Comparison of ENCODE assay signal across 19 cellular contexts in genomic region chrX:1506916-1507315, GRCh38. TPM values are rescaled to one million over a fixed set of nuclear protein-coding genes. Genes with fewer than 3 reads are reported as not detected.
DNase-seq lines count a peak whose midpoint lies in the region; ATAC-seq, FAIRE-seq and TF ChIP-seq lines count a peak whose summit lies in the region.
"Had no signal": no experiment of that assay in that cellular context is flagged by ENCODE, and none has a peak within 500 bp of the region (broad histone marks: within the 10 kb centered on the region; RNA-seq: fewer than 3 reads in every experiment).

No MANE protein-coding gene starts in this region.

- TF ChIP-seq POLR2A in GM12878 (IDR thresholded peaks at IDR 0.05; ENCODE audit: low read depth, low read length) (no peak), upper lobe of left lung (IDR thresholded peaks at IDR 0.05) (no peak)

- H3K79me2 ChIP-seq in DOHH2 (ENCODE audit: control insufficient read depth, low read length) (peaks cover 74% of the 10 kb centered on the region), GM12878 (ENCODE audit: control insufficient read depth, insufficient read depth, low read length) (peaks cover 30% of the 10 kb centered on the region)

- POLR2A ChIA-PET in GM12878 (lab: Charles Lee), result no interaction called here

- no peak for TF ChIP-seq RAD21 in GM12878 (IDR thresholded peaks at IDR 0.05; ENCODE audit: insufficient read depth, low read depth, low read length)

- WGBS in GM12878 (ENCODE audit: insufficient coverage, insufficient replicate concordance, low lambda C conversion rate, missing lambda C conversion rate), result 98% methylated on average over 9 of the region's 15 CpGs
- 83 to 88% methylated on average over 14 to 15 of the region's 15 CpGs for WGBS in upper lobe of left lung, 2 donors

- H3K4me2 ChIP-seq in DOHH2 (ENCODE audit: low read length) (peak overlapping the region; percentile 44), GM12878 (ENCODE audit: control insufficient read depth, insufficient read depth) (peak overlapping the region; percentile 75)

- no peak for TF ChIP-seq EP300 in GM12878 (IDR thresholded peaks at IDR 0.05; ENCODE audit: borderline replicate concordance in 1 of 2, control insufficient read depth in 1 of 2, low read depth in 2 of 2, low read length in 2 of 2)
- no peak for TF ChIP-seq EP300 in upper lobe of left lung (IDR thresholded peaks at IDR 0.05)

- SMC1A ChIA-PET in GM12878 (lab: Charles Lee; ENCODE audit: uncharacterized antibody, unreplicated experiment), result no interaction called here

- H3K4me1 ChIP-seq in DOHH2 (ENCODE audit: control insufficient read depth, low read length), result peaks cover 89% of the 10 kb centered on the region
- H3K4me1 ChIP-seq in GM12878 (ENCODE audit: control insufficient read depth, insufficient read depth, low read length), result peaks cover 57% of the 10 kb centered on the region
- H3K4me1 ChIP-seq in upper lobe of right lung, result peaks cover 5% of the 10 kb centered on the region
- H3K4me1 ChIP-seq in upper lobe of left lung, result peaks cover 0 to 19% (median 5%) of the 10 kb centered on the region in 4 donors
- H3K4me1 ChIP-seq: Caco-2 had no signal

- no peaks in the 10 kb centered on the region for H3K9me2 ChIP-seq in DOHH2 (replicated peaks; ENCODE audit: control insufficient read depth, low read length)

- H3K9ac ChIP-seq in GM12878 (ENCODE audit: control insufficient read depth, insufficient read depth, low read length), result no peak overlapping the region

- peak; percentile 7 for DNase-seq in cardiac septum (ENCODE audit: low spot score)
- DNase-seq in Right ventricle myocardium superior, result no peak
- DNase-seq in GM12878 (ENCODE audit: low read depth, low spot score), result no peak
- DNase-seq in upper lobe of right lung, result peak; percentile 25
- DNase-seq in upper lobe of left lung, result no peak
- DNase-seq: Caco-2, DMS53, H9, Kasumi-1, NCI-H1930, NCI-H2171 treated with DMSO at 0.1 percent for 48 hours, NCI-H774, SHP77 treated with DMSO at 0.1 percent for 48 hours had no signal

- in situ Hi-C loops in GM12878 (cut with MboI), result no loop called here

- H3K27ac ChIP-seq in DOHH2 (ENCODE audit: low read depth, low read length) (peak overlapping the region; percentile 99), GM12878 (ENCODE audit: control insufficient read depth, insufficient read depth) (peak overlapping the region; percentile 89), upper lobe of right lung (no peak overlapping the region), upper lobe of left lung (no peak overlapping the region)

- CTCF ChIA-PET in GM12878 (lab: Yijun Ruan, JAX), result no interaction called here

- H2AFZ ChIP-seq in GM12878 (ENCODE audit: control insufficient read depth, low read depth, low read length), result no peak overlapping the region

- H3K4me3 ChIP-seq in DOHH2 (ENCODE audit: low read length), result peak overlapping the region; percentile 16; the same call in 1 of the 2 replicates
- H3K4me3 ChIP-seq in GM12878, result no peak overlapping the region
- no peak overlapping the region for H3K4me3 ChIP-seq in upper lobe of right lung
- no peak overlapping the region for H3K4me3 ChIP-seq in upper lobe of left lung
- H3K4me3 ChIP-seq: Peyer's patch had no signal

- 0 out of 2 replicates have a peak, but pooled peaks cover 4% of the 10 kb centered on the region for H4K20me1 ChIP-seq in DOHH2 (ENCODE audit: control insufficient read depth, insufficient read depth, low read depth, low read length)
- no peaks in the 10 kb centered on the region for H4K20me1 ChIP-seq in GM12878 (ENCODE audit: control insufficient read depth, insufficient read depth)

- no peaks in the 10 kb centered on the region for H3K9me3 ChIP-seq in DOHH2 (ENCODE audit: control insufficient read depth, insufficient read depth, low read length)
- peaks cover 2% of the 10 kb centered on the region; the same call in 2 of the 3 replicates for H3K9me3 ChIP-seq in GM12878 (replicated peaks; ENCODE audit: control insufficient read depth, insufficient read depth, low read length)
- H3K9me3 ChIP-seq in upper lobe of right lung, result no peaks in the 10 kb centered on the region
- no peaks in the 10 kb centered on the region for H3K9me3 ChIP-seq in upper lobe of left lung
- H3K9me3 ChIP-seq: Caco-2, Peyer's patch had no signal

- H3K36me3 ChIP-seq in DOHH2 (ENCODE audit: control insufficient read depth, low read length) (peaks cover 76% of the 10 kb centered on the region), GM12878 (ENCODE audit: control insufficient read depth in 2 of 2, insufficient read depth in 2 of 2, low read length in 1 of 2) (peaks cover 5 to 15% of the 10 kb centered on the region in 2 experiments; a peak in 3 of 4 replicates), upper lobe of right lung (no peaks in the 10 kb centered on the region), upper lobe of left lung (no peaks in the 10 kb centered on the region)
- H3K36me3 ChIP-seq: Peyer's patch had no signal

- intact Hi-C loops in cardiac septum (cut with DNase I) (no loop called here), Right ventricle myocardium superior (cut with DNase I) (no loop called here), GM12878 (cut with micrococcal nuclease; ENCODE audit: unreplicated experiment) (no loop called here), upper lobe of right lung (cut with DNase I) (no loop called here)

- peaks cover 49% of the 10 kb centered on the region for H3F3A ChIP-seq in DOHH2 (ENCODE audit: control insufficient read depth, insufficient read depth)

- RAD21 ChIA-PET in GM12878 (lab: Charles Lee; ENCODE audit: unreplicated experiment), result no interaction called here

- no TSS peak for BruUV-seq in GM12878 (replicated peaks; lab: Mats Ljungman, UMichigan)

- FAIRE-seq in GM12878 (lab: Jason Lieb, UNC), result no peak

- ATAC-seq in Right ventricle myocardium superior (ENCODE audit: poor library complexity) (no peak), GM12878 (no peak), upper lobe of right lung (no peak), upper lobe of left lung (ENCODE audit: low FRiP score in 2 of 2) (no peak), HG02973 (IDR thresholded peaks at IDR 0.05; ENCODE audit: unreplicated experiment) (no peak)

- no peak for TF ChIP-seq CTCF in DOHH2 (IDR thresholded peaks at IDR 0.05; ENCODE audit: low read depth, low read length, poor library complexity, severe bottlenecking)
- no peak for TF ChIP-seq CTCF in GM12878 (IDR thresholded peaks at IDR 0.05 in 2 of 3, conservative IDR thresholded peaks at IDR 0.05 in 1 of 3; ENCODE audit: control insufficient read depth in 2 of 3, extremely low read depth in 1 of 3, insufficient read depth in 1 of 3, low read depth in 3 of 3, low read length in 3 of 3)
- TF ChIP-seq CTCF in upper lobe of right lung (IDR thresholded peaks at IDR 0.05), result no peak
- no peak for TF ChIP-seq CTCF in upper lobe of left lung (IDR thresholded peaks at IDR 0.05)

- H3K27me3 ChIP-seq in DOHH2 (ENCODE audit: control insufficient read depth, low read length), result no peaks in the 10 kb centered on the region
- no peaks in the 10 kb centered on the region for H3K27me3 ChIP-seq in GM12878 (replicated peaks in 1 of 2; ENCODE audit: control insufficient read depth in 2 of 2, insufficient read depth in 2 of 2, low read length in 1 of 2)
- H3K27me3 ChIP-seq in upper lobe of right lung, result no peaks in the 10 kb centered on the region
- no peaks in the 10 kb centered on the region for H3K27me3 ChIP-seq in upper lobe of left lung
- H3K27me3 ChIP-seq: Peyer's patch had no signal

TF ChIP-seq in GM12878, 131 proteins besides CTCF, POLR2A, EP300 and RAD21 (continues in another document):
- TF ChIP-seq ZNF274 (IDR thresholded peaks at IDR 0.05; ENCODE audit: insufficient read depth, insufficient read length) (no peak), SMAD1 (IDR thresholded peaks at IDR 0.05; ENCODE audit: low read depth, partially characterized antibody) (no peak), IKZF2 (IDR thresholded peaks at IDR 0.05) (no peak)

RNA-seq across cellular contexts. Expression of gene P2RY8, which starts 30.1 kb away (rescaled TPM):
- total RNA-seq in cardiac septum (1.5 TPM), Right ventricle myocardium superior (1.6 TPM), GM12878 (2014; rRNA removed) (34.0 and 44.7 TPM in 2 replicates), GM12878 (2014; rRNA removed; fragmentation: Illumina TruSeq; extraction: Trizol) (28.8 and 29.7 TPM in 2 replicates), GM12878 (2021) (61.3 and 61.8 TPM in 2 replicates), upper lobe of right lung (3.1 TPM), upper lobe of left lung (1 to 10 TPM; 1.7 to 4.4 (median 3.3) TPM)
- total RNA-seq in GM12878 (2013; cell fraction: nucleolus; rRNA removed), result 85.1 and 89.7 TPM in 2 replicates
- 30.9 TPM for polyA plus RNA-seq in GM12878 (2011; ENCODE audit: low read depth)
- polyA plus RNA-seq in GM12878 (2011; rRNA removed) (20.4 and 31.1 TPM in 2 replicates), GM12878 (2014; fragmentation: Illumina TruSeq; extraction: Trizol) (27.5 and 30.5 TPM in 2 replicates), GM12878 (2014; fragmentation: Nextera tagmentation; extraction: Ambion mirVana) (1 to 10 TPM; 2.0 to 4.0 TPM), GM12878 (2014; rRNA removed) (41.8 and 49.0 TPM in 2 replicates), GM12878 (2016; fragmentation: Nextera tagmentation; extraction: Ambion mirVana) (10 to 100 TPM; 62.7 to 64.4 TPM)
- polyA plus RNA-seq in GM12878 (2011; cell fraction: cytosol; rRNA removed), result 41.3 and 52.8 TPM in 2 replicates
- 29.2 and 35.1 TPM in 2 replicates for polyA plus RNA-seq in GM12878 (2011; cell fraction: nucleus; rRNA removed)
- 41.7 and 45.3 TPM in 2 replicates for polyA plus RNA-seq in GM12878 (2012)
- 37.7 and 60.0 TPM in 2 replicates for polyA minus RNA-seq in GM12878 (2011; rRNA and poly(A)+ RNA removed)
- 26.7 and 36.8 TPM in 2 replicates for polyA minus RNA-seq in GM12878 (2011; cell fraction: cytosol; rRNA and poly(A)+ RNA removed)
- 20.7 and 34.7 TPM in 2 replicates for polyA minus RNA-seq in GM12878 (2011; cell fraction: nucleus; rRNA and poly(A)+ RNA removed)
- total RNA-seq: Caco-2, G401, H9, NCI-H460 had no signal
- polyA plus RNA-seq: BJ had no signal

RNA-seq across cellular contexts. Expression of gene ASMTL, which starts 54.2 kb away (rescaled TPM):
- total RNA-seq in cardiac septum (26.8 TPM), Right ventricle myocardium superior (31.8 TPM), GM12878 (2014; rRNA removed) (21.7 and 32.2 TPM in 2 replicates), GM12878 (2014; rRNA removed; fragmentation: Illumina TruSeq; extraction: Trizol) (15.5 and 18.1 TPM in 2 replicates), GM12878 (2021) (46.6 and 46.8 TPM in 2 replicates), upper lobe of right lung (23.8 TPM), upper lobe of left lung (10 to 100 TPM; 11.0 to 28.3 (median 23.2) TPM)
- 32.4 and 34.7 TPM in 2 replicates for total RNA-seq in GM12878 (2013; cell fraction: nucleolus; rRNA removed)
- polyA plus RNA-seq in GM12878 (2011; ENCODE audit: low read depth), result 14.8 TPM
- polyA plus RNA-seq in GM12878 (2011; rRNA removed) (24.5 and 51.9 TPM in 2 replicates), GM12878 (2014; fragmentation: Illumina TruSeq; extraction: Trizol) (8.5 and 14.3 TPM in 2 replicates), GM12878 (2014; fragmentation: Nextera tagmentation; extraction: Ambion mirVana) (1 to 10 TPM; 1.6 to 3.8 TPM), GM12878 (2014; rRNA removed) (44.6 and 48.4 TPM in 2 replicates), GM12878 (2016; fragmentation: Nextera tagmentation; extraction: Ambion mirVana) (10 to 100 TPM; 32.1 to 34.4 TPM)
- polyA plus RNA-seq in GM12878 (2011; cell fraction: cytosol; rRNA removed), result 54.2 and 67.8 TPM in 2 replicates
- polyA plus RNA-seq in GM12878 (2011; cell fraction: nucleus; rRNA removed), result 97.6 and 127 TPM in 2 replicates
- polyA plus RNA-seq in GM12878 (2012), result 42.3 and 47.5 TPM in 2 replicates
- 31.2 and 53.8 TPM in 2 replicates for polyA minus RNA-seq in GM12878 (2011; rRNA and poly(A)+ RNA removed)
- polyA minus RNA-seq in GM12878 (2011; cell fraction: cytosol; rRNA and poly(A)+ RNA removed), result 20.7 and 21.2 TPM in 2 replicates
- 17.2 and 27.9 TPM in 2 replicates for polyA minus RNA-seq in GM12878 (2011; cell fraction: nucleus; rRNA and poly(A)+ RNA removed)

Comparison
In these comparisons a context has a peak if more than half of its experiments do, and no peak if none do; other contexts are left out.
1. DNase-seq: peak in cardiac septum (single experiment) and upper lobe of right lung (single experiment); none in Right ventricle myocardium superior (single experiment), GM12878 (single experiment) and upper lobe of left lung (0 of 2).
2. H3K27ac ChIP-seq: peak in DOHH2 (single experiment) and GM12878 (single experiment); none in upper lobe of right lung (single experiment) and upper lobe of left lung (0 of 4).